18 cellular contexts compared by ENCODE assay signal in genomic region chr10:55320187-55320586, GRCh38.
"Had no signal": no experiment of that assay in that cellular context is flagged by ENCODE, and none has a peak within 500 bp of the region (broad histone marks: within the 10 kb centered on the region; RNA-seq: fewer than 3 reads in every experiment).

No MANE protein-coding gene starts in this region.

- H3K27ac ChIP-seq: HL-60, RWPE1 had no signal

- DNase-seq: KBM-7, NCI-H1092, NCI-H1105 treated with DMSO at 0.1 percent for 48 hours, NCI-H1417 treated with DMSO at 0.1 percent for 48 hours, NCI-H146, NCI-H1694 treated with DMSO at 0.1 percent for 48 hours, NCI-H1930, NCI-H2081, NCI-H2107, NCI-H2227 treated with DMSO at 0.1 percent for 48 hours, NCI-H510A, NCI-H524 treated with DMSO at 0.1 percent for 48 hours, NCI-H69, NCI-H774, SHP77, SK-N-SH had no signal

- H3K9me3 ChIP-seq: SK-N-SH had no signal
